ENCODE assay signal across 8 cellular contexts in genomic region chr15:34038023-34038403, GRCh38. TPM values are rescaled to one million over a fixed set of nuclear protein-coding genes. Genes with fewer than 3 reads are reported as not detected.
DNase-seq lines count a peak whose midpoint lies in the region; ATAC-seq and TF ChIP-seq lines count a peak whose summit lies in the region.

No MANE protein-coding gene starts in this region.

- TF ChIP-seq CTCF in CD14-positive monocyte (IDR thresholded peaks at IDR 0.05) (no peak), Panc1 (IDR thresholded peaks at IDR 0.05) (no peak), esophagus squamous epithelium (IDR thresholded peaks at IDR 0.05) (no peak), progenitor cell of endocrine pancreas (IDR thresholded peaks at IDR 0.05; ENCODE audit: unreplicated experiment) (no peak)

- H3K27ac Mint-ChIP-seq in CD14-positive monocyte, result peak overlapping the region in 4 of 7 donors; percentile 55 to 73 (median 62)
- peak overlapping the region; percentile 96 for H3K27ac Mint-ChIP-seq in progenitor cell of endocrine pancreas

- H3K27ac ChIP-seq in Panc1 (ENCODE audit: low read length), result peak overlapping the region; percentile 97
- peak overlapping the region; percentile 90 to 99 (median 97) for H3K27ac ChIP-seq in esophagus squamous epithelium

- CTCF ChIA-PET in Panc1 (lab: Charles Lee), result no interaction called here

- H3K4me1 Mint-ChIP-seq in CD14-positive monocyte (peaks cover 17% of the 10 kb centered on the region), progenitor cell of endocrine pancreas (ENCODE audit: low read depth) (peaks cover 11% of the 10 kb centered on the region)

- H3K4me3 ChIP-seq in Panc1 (ENCODE audit: low read depth in 2 of 2, low read length in 2 of 2) (peak overlapping the region; percentile 86 to 90), esophagus squamous epithelium (peak overlapping the region; percentile 65 to 95 (median 84))

- H3K4me1 ChIP-seq in Panc1 (ENCODE audit: control insufficient read depth, insufficient read depth, low read length), result peaks cover 15% of the 10 kb centered on the region
- H3K4me1 ChIP-seq in esophagus squamous epithelium, result peaks cover 5 to 39% (median 6%) of the 10 kb centered on the region in 3 donors

- in situ Hi-C loops in Panc1 (cut with HindIII; ENCODE audit: low pct_unique_long_range_greater_than_20kb, low sequenced_read_pairs), result no loop called here

- POLR2A ChIA-PET in Panc1 (lab: Charles Lee), result no interaction called here

- H3K9me3 ChIP-seq in Panc1 (ENCODE audit: control insufficient read depth, insufficient read depth, low read depth, low read length) (no peaks in the 10 kb centered on the region), esophagus squamous epithelium (no peaks in the 10 kb centered on the region)

- BruUV-seq in Panc1 (replicated peaks; lab: Mats Ljungman, UMichigan), result no TSS peak

- 0% methylated on average over 11 of the region's 11 CpGs for WGBS in esophagus squamous epithelium, 2 donors

- H3K36me3 Mint-ChIP-seq in CD14-positive monocyte (no peaks in the 10 kb centered on the region), progenitor cell of endocrine pancreas (ENCODE audit: insufficient read depth) (no peaks in the 10 kb centered on the region)

- H3K4me3 Mint-ChIP-seq in CD14-positive monocyte (peak overlapping the region; percentile 88 to 94), progenitor cell of endocrine pancreas (ENCODE audit: low read depth) (peak overlapping the region; percentile 88)

- no peak for TF ChIP-seq POLR2A in esophagus squamous epithelium (IDR thresholded peaks at IDR 0.05)

- H3K9me3 Mint-ChIP-seq in CD14-positive monocyte (peaks cover 0 to 5% (median 0%) of the 10 kb centered on the region in 7 donors), progenitor cell of endocrine pancreas (ENCODE audit: low read depth) (no peaks in the 10 kb centered on the region)

- ATAC-seq in GM21723 (IDR thresholded peaks at IDR 0.05; ENCODE audit: unreplicated experiment) (peak; percentile 3), Panc1 (peak; percentile 22)

- DNase-seq in CD14-positive monocyte (ENCODE audit: low spot score), result no peak
- no peak for DNase-seq in Panc1 (ENCODE audit: low read depth, low spot score)
- no peak for DNase-seq in esophagus squamous epithelium (lab: John Stamatoyannopoulos, UW)
- no peak for DNase-seq in progenitor cell of endocrine pancreas (ENCODE audit: low spot score, unreplicated experiment)
- DNase-seq in amniotic stem cell (lab: John Stamatoyannopoulos, UW), result no peak
- no peak for DNase-seq in OCI-M2 (lab: John Stamatoyannopoulos, UW; ENCODE audit: unreplicated experiment)
- no peak for DNase-seq in occipital lobe (lab: John Stamatoyannopoulos, UW)

- H3K36me3 ChIP-seq in Panc1 (ENCODE audit: control insufficient read depth, insufficient read depth, low read length) (no peaks in the 10 kb centered on the region), esophagus squamous epithelium (no peaks in the 10 kb centered on the region)

- H3K27me3 Mint-ChIP-seq in CD14-positive monocyte (ENCODE audit: low read depth in 3 of 3) (peaks cover 2 to 5% (median 5%) of the 10 kb centered on the region in 3 donors), progenitor cell of endocrine pancreas (peaks cover 4% of the 10 kb centered on the region)

- intact Hi-C loops in CD14-positive monocyte (cut with micrococcal nuclease) (no loop called here), Panc1 (cut with micrococcal nuclease; ENCODE audit: unreplicated experiment) (no loop called here), esophagus squamous epithelium (cut with DNase I) (no loop called here)

- no peaks in the 10 kb centered on the region for H3K27me3 ChIP-seq in Panc1 (ENCODE audit: control insufficient read depth, insufficient read depth, low read length)
- H3K27me3 ChIP-seq in esophagus squamous epithelium, result no peaks in the 10 kb centered on the region

RNA-seq across cellular contexts. Expression of gene AVEN, which starts 1.0 kb away (rescaled TPM):
- polyA plus RNA-seq in CD14-positive monocyte, result 1 to 10 TPM; 3.4 to 4.8 TPM
- 18.4 TPM for total RNA-seq in Panc1 (2021; ENCODE audit: unreplicated experiment)
- 16.2 TPM for polyA plus RNA-seq in Panc1 (2012; ENCODE audit: insufficient read length)
- 10 to 100 TPM in 3 of 4 donors, 1 to 10 TPM in 1; 9.9 to 17.5 (median 16.5) TPM for total RNA-seq in esophagus squamous epithelium
- total RNA-seq in progenitor cell of endocrine pancreas, result 14.4 and 15.5 TPM in 2 replicates
- 8.0 TPM for total RNA-seq in occipital lobe
